ENCODE assay signal across 11 cellular contexts in genomic region chr9:94847486-94847885, GRCh38.
DNase-seq lines count a peak whose midpoint lies in the region; ATAC-seq lines count a peak whose summit lies in the region.
"Had no signal": no experiment of that assay in that cellular context is flagged by ENCODE, and none has a peak within 500 bp of the region (broad histone marks: within the 10 kb centered on the region; RNA-seq: fewer than 3 reads in every experiment).

No MANE protein-coding gene starts in this region.

- H3K4me1 Mint-ChIP-seq in activated T-cell treated with anti-CD3 and anti-CD28 coated beads, Interleukin-2, amount 50 U/mL, for 24 hours (ENCODE audit: low read depth): peaks cover 23% of the 10 kb centered on the region
- H3K4me1 Mint-ChIP-seq in activated naive CD8-positive, alpha-beta T cell treated with anti-CD3 and anti-CD28 coated beads for 36 hours: peaks cover 14% of the 10 kb centered on the region

- no peaks in the 10 kb centered on the region for H3K27me3 Mint-ChIP-seq in activated T-cell treated with anti-CD3 and anti-CD28 coated beads, Interleukin-2, amount 50 U/mL, for 24 hours
- H3K27me3 Mint-ChIP-seq in activated naive CD8-positive, alpha-beta T cell treated with anti-CD3 and anti-CD28 coated beads for 36 hours: no peaks in the 10 kb centered on the region

- no peaks in the 10 kb centered on the region for H3K9me3 Mint-ChIP-seq in activated T-cell treated with anti-CD3 and anti-CD28 coated beads, Interleukin-2, amount 50 U/mL, for 24 hours
- H3K9me3 Mint-ChIP-seq in activated naive CD8-positive, alpha-beta T cell treated with anti-CD3 and anti-CD28 coated beads for 36 hours: no peaks in the 10 kb centered on the region

- no peaks in the 10 kb centered on the region for H3K36me3 Mint-ChIP-seq in activated T-cell treated with anti-CD3 and anti-CD28 coated beads, Interleukin-2, amount 50 U/mL, for 24 hours (ENCODE audit: low read depth)
- H3K36me3 Mint-ChIP-seq in activated naive CD8-positive, alpha-beta T cell treated with anti-CD3 and anti-CD28 coated beads for 36 hours: peaks cover 14% of the 10 kb centered on the region

- DNase-seq in activated T-cell treated with anti-CD3 and anti-CD28 coated beads, Interleukin-2, amount 50 U/mL, for 24 hours: no peak
- DNase-seq in activated T-cell treated with anti-CD3 and anti-CD28 coated beads for 4 hours: no peak
- no peak for DNase-seq in activated naive CD8-positive, alpha-beta T cell treated with anti-CD3 and anti-CD28 coated beads for 36 hours
- DNase-seq in glomerular endothelial cell (ENCODE audit: extremely low read depth, low read depth, low spot score): peak; percentile 56
- DNase-seq in stimulated activated naive CD8-positive, alpha-beta T cell treated with anti-CD3 and anti-CD28 coated beads, Interleukin-15, Interleukin-2, amounts not matched to agents 100 U/mL and 50 U/mL, for 24 hours: no peak
- no peak for DNase-seq in activated effector memory CD4-positive, alpha-beta T cell treated with anti-CD3 and anti-CD28 coated beads, Interleukin-2, amount 50 U/mL, for 16 hours
- no peak for DNase-seq in activated CD4-positive, alpha-beta T cell treated with anti-CD3 and anti-CD28 coated beads for 48 hours
- no peak for DNase-seq in dedifferentiated amniotic fluid mesenchymal stem cell (ENCODE audit: extremely low spot score)
- DNase-seq: islet precursor cell, NCI-H187 treated with DMSO at 0.1 percent for 48 hours, RPMI8226 had no signal

- H3K4me3 Mint-ChIP-seq in activated T-cell treated with anti-CD3 and anti-CD28 coated beads, Interleukin-2, amount 50 U/mL, for 24 hours: no peak overlapping the region
- H3K4me3 Mint-ChIP-seq in activated naive CD8-positive, alpha-beta T cell treated with anti-CD3 and anti-CD28 coated beads for 36 hours: no peak overlapping the region

- peak; percentile 55 for ATAC-seq in stimulated activated naive CD8-positive, alpha-beta T cell treated with anti-CD3 and anti-CD28 coated beads, Interleukin-15, Interleukin-2, amounts not matched to agents 100 U/mL and 50 U/mL, for 24 hours

- peak overlapping the region; percentile 28 for H3K27ac Mint-ChIP-seq in activated T-cell treated with anti-CD3 and anti-CD28 coated beads, Interleukin-2, amount 50 U/mL, for 24 hours
- H3K27ac Mint-ChIP-seq in activated naive CD8-positive, alpha-beta T cell treated with anti-CD3 and anti-CD28 coated beads for 36 hours: peak overlapping the region; percentile 34
